In the genomic region with DNA sequence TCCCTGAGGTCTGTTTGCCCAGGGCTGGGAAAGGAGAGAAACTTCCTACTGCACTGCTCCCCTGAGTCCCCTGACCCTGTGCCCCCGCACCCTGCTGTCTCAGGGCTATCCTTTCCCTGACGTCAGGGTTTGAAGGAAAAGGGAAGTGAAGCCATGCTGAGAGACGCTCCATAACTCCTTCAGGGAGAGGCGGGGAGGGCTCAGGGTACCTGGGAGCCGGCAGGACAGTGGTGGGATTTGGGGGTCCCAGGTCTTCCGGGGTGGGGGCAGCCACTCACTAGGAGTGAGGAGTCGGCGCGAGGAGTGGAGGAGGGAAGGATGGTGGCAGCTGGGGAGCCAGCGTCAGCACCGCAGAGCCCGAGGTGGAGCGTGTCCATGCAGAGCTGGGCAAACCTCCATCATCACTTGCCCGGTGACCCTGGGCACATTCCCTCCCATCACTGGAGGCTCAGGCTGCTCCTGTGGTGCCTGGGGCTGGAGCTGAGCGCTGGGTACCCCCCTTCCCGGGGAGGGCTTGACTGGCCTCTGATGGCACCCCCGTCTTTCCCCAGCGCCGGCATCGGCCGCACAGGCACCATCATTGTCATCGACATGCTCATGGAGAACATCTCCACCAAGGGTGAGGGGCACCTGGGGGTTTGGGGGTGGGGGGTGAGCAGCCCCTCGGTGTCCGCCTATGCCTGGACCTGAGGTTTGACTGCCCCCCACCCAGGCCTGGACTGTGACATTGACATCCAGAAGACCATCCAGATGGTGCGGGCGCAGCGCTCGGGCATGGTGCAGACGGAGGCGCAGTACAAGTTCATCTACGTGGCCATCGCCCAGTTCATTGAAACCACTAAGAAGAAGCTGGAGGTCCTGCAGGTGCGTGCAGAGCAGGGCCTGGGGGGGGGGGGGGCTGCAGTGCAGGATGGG, we compare ENCODE assay signal across 9 cellular contexts. TPM values are rescaled to one million over a fixed set of nuclear protein-coding genes. Genes with fewer than 3 reads are reported as not detected.
DNase-seq lines count a peak whose midpoint lies in the region; ATAC-seq and TF ChIP-seq lines count a peak whose summit lies in the region.
"Had no signal": no experiment of that assay in that cellular context is flagged by ENCODE, and none has a peak within 500 bp of the region (broad histone marks: within the 10 kb centered on the region; RNA-seq: fewer than 3 reads in every experiment).

No MANE protein-coding gene starts in this region.

- no peaks in the 10 kb centered on the region for H3K79me2 ChIP-seq in neural progenitor cell (ENCODE audit: low read depth)

- no peak for DNase-seq in activated naive CD8-positive, alpha-beta T cell treated with anti-CD3 and anti-CD28 coated beads, Interleukin-2, amount 10 ng/mL, durations not matched to agents 7 days and 5 days
- DNase-seq in neural progenitor cell (ENCODE audit: low spot score) = no peak
- DNase-seq in NCI-H446 treated with DMSO at 0.1 percent for 48 hours (lab: John Stamatoyannopoulos, UW) = no peak
- no peak for DNase-seq in NCI-H82 treated with DMSO at 0.1 percent for 48 hours (lab: John Stamatoyannopoulos, UW; ENCODE audit: unreplicated experiment)
- DNase-seq in GDM1 (lab: John Stamatoyannopoulos, UW) = no peak
- no peak for DNase-seq in GM19238 (ENCODE audit: insufficient read length, low spot score)

- H3K9me3 ChIP-seq in neural progenitor cell (ENCODE audit: low read depth) = no peaks in the 10 kb centered on the region

- H3K4me3 Mint-ChIP-seq in activated naive CD8-positive, alpha-beta T cell treated with anti-CD3 and anti-CD28 coated beads, Interleukin-2, amount 10 ng/mL, durations not matched to agents 7 days and 5 days = peak overlapping the region; percentile 89
- H3K4me3 Mint-ChIP-seq in neural progenitor cell = no peak overlapping the region

- no peak overlapping the region for H3K9ac ChIP-seq in neural progenitor cell

- H3K36me3 ChIP-seq in neural progenitor cell = no peaks in the 10 kb centered on the region

- peaks cover 34% of the 10 kb centered on the region for H3F3A ChIP-seq in neural progenitor cell (ENCODE audit: low read depth)

- no peaks in the 10 kb centered on the region for H3K9me3 Mint-ChIP-seq in activated naive CD8-positive, alpha-beta T cell treated with anti-CD3 and anti-CD28 coated beads, Interleukin-2, amount 10 ng/mL, durations not matched to agents 7 days and 5 days
- no peaks in the 10 kb centered on the region for H3K9me3 Mint-ChIP-seq in neural progenitor cell

- POLR2A ChIA-PET in activated naive CD8-positive, alpha-beta T cell treated with anti-CD3 and anti-CD28 coated beads, Interleukin-2, amount 10 ng/mL, durations not matched to agents 7 days and 5 days (lab: Charles Lee) = interaction anchor here (0.6 to 13.5 kb wide), 14 partner anchors 8 to 149 kb away, joined by 3 to 1055 read pairs (median 7); a partner anchor contains a TSS

- H3K27ac ChIP-seq in neural progenitor cell = no peak overlapping the region

- H3K4me3 ChIP-seq in GM12875 (ENCODE audit: low read depth, low read length) = peak overlapping the region; percentile 50
- H3K4me3 ChIP-seq in neural progenitor cell = no peak overlapping the region

- no peaks in the 10 kb centered on the region for H3K27me3 Mint-ChIP-seq in activated naive CD8-positive, alpha-beta T cell treated with anti-CD3 and anti-CD28 coated beads, Interleukin-2, amount 10 ng/mL, durations not matched to agents 7 days and 5 days
- peaks cover 11% of the 10 kb centered on the region for H3K27me3 Mint-ChIP-seq in neural progenitor cell (ENCODE audit: insufficient read depth, low read depth)

- peaks cover 20% of the 10 kb centered on the region for H3K4me1 ChIP-seq in neural progenitor cell

- H3K4me2 ChIP-seq in neural progenitor cell = no peak overlapping the region

- H4K20me1 ChIP-seq in neural progenitor cell (ENCODE audit: low read depth) = no peaks in the 10 kb centered on the region

- no peaks in the 10 kb centered on the region for H3K27me3 ChIP-seq in neural progenitor cell

- peaks cover 66% of the 10 kb centered on the region for H3K4me1 Mint-ChIP-seq in activated naive CD8-positive, alpha-beta T cell treated with anti-CD3 and anti-CD28 coated beads, Interleukin-2, amount 10 ng/mL, durations not matched to agents 7 days and 5 days
- H3K4me1 Mint-ChIP-seq in neural progenitor cell = peaks cover 37% of the 10 kb centered on the region

- H3K36me3 Mint-ChIP-seq in activated naive CD8-positive, alpha-beta T cell treated with anti-CD3 and anti-CD28 coated beads, Interleukin-2, amount 10 ng/mL, durations not matched to agents 7 days and 5 days = peaks cover 46% of the 10 kb centered on the region
- H3K36me3 Mint-ChIP-seq in neural progenitor cell = peaks cover 3% of the 10 kb centered on the region

- H2AFZ ChIP-seq in neural progenitor cell (replicated peaks) = no peak overlapping the region

- ATAC-seq in HG03135 (IDR thresholded peaks at IDR 0.05; ENCODE audit: unreplicated experiment) = peak; percentile 13
- no peak for ATAC-seq in activated naive CD8-positive, alpha-beta T cell treated with anti-CD3 and anti-CD28 coated beads, Interleukin-2, amount 10 ng/mL, durations not matched to agents 7 days and 5 days (ENCODE audit: low read depth)

- TF ChIP-seq CTCF in GM12875 (IDR thresholded peaks at IDR 0.05; ENCODE audit: borderline replicate concordance, insufficient read depth, low read depth, low read length) (no peak), neural progenitor cell (IDR thresholded peaks at IDR 0.05) (no peak)

- peak overlapping the region; percentile 100 for H3K27ac Mint-ChIP-seq in activated naive CD8-positive, alpha-beta T cell treated with anti-CD3 and anti-CD28 coated beads, Interleukin-2, amount 10 ng/mL, durations not matched to agents 7 days and 5 days
- peak overlapping the region; percentile 60 for H3K27ac Mint-ChIP-seq in neural progenitor cell

RNA-seq across cellular contexts. Expression of a gene that starts 8.5 kb away (rescaled TPM):
- 100 to 1,000 TPM; 349 to 370 TPM for total RNA-seq in activated naive CD8-positive, alpha-beta T cell treated with anti-CD3 and anti-CD28 coated beads, Interleukin-2, amount 10 ng/mL, durations not matched to agents 7 days and 5 days
- 4.4 and 6.0 TPM in 2 replicates for total RNA-seq in neural progenitor cell (ENCODE audit: low replicate concordance)

RNA-seq across cellular contexts. Expression of a gene that starts 10.8 kb away (rescaled TPM):
- 100 to 1,000 TPM; 175 to 189 TPM for total RNA-seq in activated naive CD8-positive, alpha-beta T cell treated with anti-CD3 and anti-CD28 coated beads, Interleukin-2, amount 10 ng/mL, durations not matched to agents 7 days and 5 days
- total RNA-seq in neural progenitor cell (ENCODE audit: low replicate concordance) = 214 and 291 TPM in 2 replicates

RNA-seq across cellular contexts. Expression of a gene that starts 11.1 kb away (rescaled TPM):
- 10 to 100 TPM; 50.0 to 55.7 TPM for total RNA-seq in activated naive CD8-positive, alpha-beta T cell treated with anti-CD3 and anti-CD28 coated beads, Interleukin-2, amount 10 ng/mL, durations not matched to agents 7 days and 5 days
- total RNA-seq in neural progenitor cell (ENCODE audit: low replicate concordance) = 27.3 and 32.0 TPM in 2 replicates

RNA-seq across cellular contexts. Expression of a gene that starts 15.8 kb away (rescaled TPM):
- total RNA-seq in activated naive CD8-positive, alpha-beta T cell treated with anti-CD3 and anti-CD28 coated beads, Interleukin-2, amount 10 ng/mL, durations not matched to agents 7 days and 5 days = 100 to 1,000 TPM; 210 to 217 TPM
- total RNA-seq in neural progenitor cell (ENCODE audit: low replicate concordance) = 314 and 399 TPM in 2 replicates

RNA-seq across cellular contexts. Expression of a gene that starts 16.0 kb away (rescaled TPM):
- total RNA-seq in activated naive CD8-positive, alpha-beta T cell treated with anti-CD3 and anti-CD28 coated beads, Interleukin-2, amount 10 ng/mL, durations not matched to agents 7 days and 5 days = not detected
- total RNA-seq in neural progenitor cell (ENCODE audit: low replicate concordance) = not detected in 2 replicates
- total RNA-seq: bronchial epithelial cell had no signal

Comparison
In these comparisons a context has a peak if more than half of its experiments do, and no peak if none do; other contexts are left out.
1. RNA of a gene that starts 8.5 kb away (total RNA-seq): 349 to 370 TPM in activated naive CD8-positive, alpha-beta T cell treated with anti-CD3 and anti-CD28 coated beads, Interleukin-2, amount 10 ng/mL, durations not matched to agents 7 days and 5 days; 4.4 to 6.0 TPM in neural progenitor cell; every median in the first group is over 10 times any median in the second.